Comparison of ENCODE assay signal across 8 cellular contexts in the genomic region with DNA sequence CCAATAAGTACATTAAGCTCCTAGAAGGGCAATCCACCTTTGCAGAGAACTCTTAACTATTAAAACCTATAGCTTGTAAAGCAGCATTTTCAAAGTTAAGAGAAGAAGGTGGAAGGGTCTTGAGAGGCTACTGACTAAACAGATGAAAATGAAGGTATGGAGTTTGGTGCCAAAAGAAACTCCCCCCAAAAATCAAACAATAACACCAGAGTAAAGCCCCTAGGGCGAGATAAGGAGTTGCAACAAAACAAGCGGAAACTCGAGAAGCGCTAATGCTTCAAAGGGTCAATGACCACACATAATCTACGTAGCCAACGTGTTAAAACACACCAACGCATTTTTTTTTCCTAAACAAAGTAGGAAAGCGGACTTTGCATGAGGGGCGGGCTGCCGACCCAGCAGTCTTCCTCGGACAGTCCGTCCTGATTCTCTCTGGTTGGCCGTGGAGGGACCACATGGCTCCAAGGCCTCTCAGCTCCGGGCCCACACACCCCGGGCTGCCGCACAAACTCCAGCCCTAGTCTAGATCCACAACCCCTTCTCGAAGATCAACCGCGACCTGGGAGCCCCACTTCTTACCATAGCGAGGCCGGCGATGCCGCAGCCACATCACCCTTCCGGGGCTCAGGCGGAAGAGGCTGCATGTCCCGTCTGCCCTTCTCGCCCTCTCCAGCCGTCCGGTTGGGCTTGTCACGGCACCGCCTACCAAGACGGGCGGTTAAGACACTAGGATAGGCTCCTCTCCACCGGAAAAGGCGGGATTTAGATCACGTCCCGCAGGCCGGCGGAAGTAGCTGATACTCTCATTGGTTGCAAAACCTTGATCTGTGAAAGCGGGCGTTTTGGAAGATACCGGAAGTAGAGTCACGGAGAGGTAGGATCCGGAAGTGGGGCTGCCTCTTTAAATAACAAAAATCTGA. TPM values are rescaled to one million over a fixed set of nuclear protein-coding genes. Genes with fewer than 3 reads are reported as not detected.
DNase-seq lines count a peak whose midpoint lies in the region; ATAC-seq and TF ChIP-seq lines count a peak whose summit lies in the region.

A gene with protein sequence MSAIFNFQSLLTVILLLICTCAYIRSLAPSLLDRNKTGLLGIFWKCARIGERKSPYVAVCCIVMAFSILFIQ (minus strand): TSS at position 653 of the 920 bp plus-strand sequence. CDS start 71 bp downstream, at position 582.
Gene XRCC4 (plus strand): TSS at position 806 of the 920 bp plus-strand sequence. CDS start 27,373 bp downstream, outside the sequence.

- peak within 1 kb of the TSS; percentile 97 for H3K4me3 Mint-ChIP-seq in activated T-helper 2 cell treated with anti-CD3 and anti-CD28 coated beads, Interferon-gamma antibody, Interleukin-2, Interleukin-4, amounts not matched to agents 10 μg/mL and 5 μg/mL and 100 μg/mL, durations not matched to agents 14 hours and 24 hours and 36 hours (ENCODE audit: low read depth)
- H3K4me3 Mint-ChIP-seq in naive thymus-derived CD8-positive, alpha-beta T cell: peak within 1 kb of the TSS; percentile 91 to 99 (median 98)

- H3K4me3 ChIP-seq in RWPE2 (ENCODE audit: severe bottlenecking): peak within 1 kb of the TSS; percentile 67
- peak within 1 kb of the TSS; percentile 100 for H3K4me3 ChIP-seq in fibroblast of mammary gland (ENCODE audit: control insufficient read depth, low read depth, low read length)

- H3K9me3 Mint-ChIP-seq in activated T-helper 2 cell treated with anti-CD3 and anti-CD28 coated beads, Interferon-gamma antibody, Interleukin-2, Interleukin-4, amounts not matched to agents 10 μg/mL and 5 μg/mL and 100 μg/mL, durations not matched to agents 14 hours and 24 hours and 36 hours: no peaks in the 10 kb centered on the region
- H3K9me3 Mint-ChIP-seq in naive thymus-derived CD8-positive, alpha-beta T cell: no peaks in the 10 kb centered on the region

- peak; percentile 100 for DNase-seq in EH (ENCODE audit: low read depth)
- DNase-seq in H4 (ENCODE audit: low spot score): peak; percentile 99
- peak; percentile 99 for DNase-seq in LoVo (ENCODE audit: low spot score)
- DNase-seq in RWPE2 (ENCODE audit: low spot score): peak; percentile 99
- peak; percentile 93 for DNase-seq in activated T-helper 2 cell treated with anti-CD3 and anti-CD28 coated beads, Interferon-gamma antibody, Interleukin-2, Interleukin-4, amounts not matched to agents 10 μg/mL and 5 μg/mL and 100 μg/mL, durations not matched to agents 14 hours and 24 hours and 36 hours (ENCODE audit: low spot score)
- peak; percentile 99 for DNase-seq in fibroblast of mammary gland (ENCODE audit: low read depth)
- DNase-seq in naive thymus-derived CD8-positive, alpha-beta T cell: peak; percentile 73 to 98 (median 94)
- DNase-seq in stimulated activated naive CD4-positive, alpha-beta T cell (lab: John Stamatoyannopoulos, UW): peak; percentile 78 to 94 (median 92)

- peaks cover 35% of the 10 kb centered on the region for H3K36me3 Mint-ChIP-seq in activated T-helper 2 cell treated with anti-CD3 and anti-CD28 coated beads, Interferon-gamma antibody, Interleukin-2, Interleukin-4, amounts not matched to agents 10 μg/mL and 5 μg/mL and 100 μg/mL, durations not matched to agents 14 hours and 24 hours and 36 hours (ENCODE audit: low read depth)
- peaks cover 0 to 20% (median 19%) of the 10 kb centered on the region in 3 donors for H3K36me3 Mint-ChIP-seq in naive thymus-derived CD8-positive, alpha-beta T cell

- no peaks in the 10 kb centered on the region for H3K27me3 ChIP-seq in RWPE2 (ENCODE audit: insufficient read depth, poor library complexity, severe bottlenecking)

- H3K9me3 ChIP-seq in RWPE2 (ENCODE audit: severe bottlenecking): no peaks in the 10 kb centered on the region

- TF ChIP-seq CTCF in RWPE2 (IDR thresholded peaks at IDR 0.05; ENCODE audit: poor library complexity, severe bottlenecking): no peak
- TF ChIP-seq CTCF in fibroblast of mammary gland (conservative IDR thresholded peaks at IDR 0.05; ENCODE audit: control insufficient read depth, insufficient read depth, low read depth, low read length): no peak

- peaks cover 28% of the 10 kb centered on the region for H3K36me3 ChIP-seq in RWPE2 (ENCODE audit: low read depth)

- peak within 1 kb of the TSS; percentile 96 for H3K27ac Mint-ChIP-seq in activated T-helper 2 cell treated with anti-CD3 and anti-CD28 coated beads, Interferon-gamma antibody, Interleukin-2, Interleukin-4, amounts not matched to agents 10 μg/mL and 5 μg/mL and 100 μg/mL, durations not matched to agents 14 hours and 24 hours and 36 hours
- H3K27ac Mint-ChIP-seq in naive thymus-derived CD8-positive, alpha-beta T cell: peak within 1 kb of the TSS; percentile 97 to 100 (median 99)

- peaks cover 12% of the 10 kb centered on the region for H3K4me1 ChIP-seq in RWPE2 (ENCODE audit: insufficient read depth, poor library complexity, severe bottlenecking)

- peak; percentile 100 for ATAC-seq in RWPE2 (ENCODE audit: low read depth)
- peak; percentile 98 for ATAC-seq in naive thymus-derived CD8-positive, alpha-beta T cell

- H3K27me3 Mint-ChIP-seq in activated T-helper 2 cell treated with anti-CD3 and anti-CD28 coated beads, Interferon-gamma antibody, Interleukin-2, Interleukin-4, amounts not matched to agents 10 μg/mL and 5 μg/mL and 100 μg/mL, durations not matched to agents 14 hours and 24 hours and 36 hours (ENCODE audit: low read depth): no peaks in the 10 kb centered on the region
- H3K27me3 Mint-ChIP-seq in naive thymus-derived CD8-positive, alpha-beta T cell: no peaks in the 10 kb centered on the region

- intact Hi-C loops in activated T-helper 2 cell treated with anti-CD3 and anti-CD28 coated beads, Interferon-gamma antibody, Interleukin-2, Interleukin-4, amounts not matched to agents 10 μg/mL and 5 μg/mL and 100 μg/mL, durations not matched to agents 14 hours and 24 hours and 36 hours (cut with micrococcal nuclease): loop anchor here (2.0 to 10.0 kb wide), 4 partner anchors 398 to 1105 kb away; partner anchors contain the start of genes ATG10 and VCAN

- POLR2A ChIA-PET in naive thymus-derived CD8-positive, alpha-beta T cell (lab: Charles Lee): interaction anchor here (0.5 to 1.5 kb wide), 3 partner anchors 793 to 1775 kb away, joined by 3 to 8 read pairs (median 3); partner anchors contain the start of genes RPS23 and ZCCHC9

- H3K27ac ChIP-seq in RWPE2 (ENCODE audit: poor library complexity, severe bottlenecking): peak within 1 kb of the TSS; percentile 66

- peaks cover 41% of the 10 kb centered on the region for H3K4me1 Mint-ChIP-seq in activated T-helper 2 cell treated with anti-CD3 and anti-CD28 coated beads, Interferon-gamma antibody, Interleukin-2, Interleukin-4, amounts not matched to agents 10 μg/mL and 5 μg/mL and 100 μg/mL, durations not matched to agents 14 hours and 24 hours and 36 hours (ENCODE audit: low read depth)
- peaks cover 21 to 63% (median 56%) of the 10 kb centered on the region in 4 donors for H3K4me1 Mint-ChIP-seq in naive thymus-derived CD8-positive, alpha-beta T cell

RNA-seq across cellular contexts. Expression of the first gene that starts in this region (rescaled TPM):
- total RNA-seq in H4 (2014; rRNA removed; shearing (Covaris generic)): 175 and 177 TPM in 2 replicates
- total RNA-seq in activated T-helper 2 cell treated with anti-CD3 and anti-CD28 coated beads, Interferon-gamma antibody, Interleukin-2, Interleukin-4, amounts not matched to agents 10 μg/mL and 5 μg/mL and 100 μg/mL, durations not matched to agents 14 hours and 24 hours and 36 hours: 67.7 and 70.9 TPM in 2 replicates
- total RNA-seq in naive thymus-derived CD8-positive, alpha-beta T cell: 10 to 100 TPM; 35.9 to 38.5 TPM
- 10 to 100 TPM; 35.8 to 45.2 (median 39.1) TPM for polyA plus RNA-seq in naive thymus-derived CD8-positive, alpha-beta T cell

RNA-seq across cellular contexts. Expression of gene XRCC4, which starts in this region (rescaled TPM):
- 21.5 and 22.9 TPM in 2 replicates for total RNA-seq in H4 (2014; rRNA removed; shearing (Covaris generic))
- 10.5 and 10.7 TPM in 2 replicates for total RNA-seq in activated T-helper 2 cell treated with anti-CD3 and anti-CD28 coated beads, Interferon-gamma antibody, Interleukin-2, Interleukin-4, amounts not matched to agents 10 μg/mL and 5 μg/mL and 100 μg/mL, durations not matched to agents 14 hours and 24 hours and 36 hours
- 1 to 10 TPM; 4.2 to 4.5 TPM for total RNA-seq in naive thymus-derived CD8-positive, alpha-beta T cell
- polyA plus RNA-seq in naive thymus-derived CD8-positive, alpha-beta T cell: 1 to 10 TPM; 6.4 to 8.6 (median 7.3) TPM

Comparison
In these comparisons a context has a peak if more than half of its experiments do, and no peak if none do; other contexts are left out.
1. Peak in every context shown above with its lines: DNase-seq, ATAC-seq, H3K4me3 ChIP-seq and H3K27ac ChIP-seq.